12 cellular contexts compared by ENCODE assay signal in the genomic region with DNA sequence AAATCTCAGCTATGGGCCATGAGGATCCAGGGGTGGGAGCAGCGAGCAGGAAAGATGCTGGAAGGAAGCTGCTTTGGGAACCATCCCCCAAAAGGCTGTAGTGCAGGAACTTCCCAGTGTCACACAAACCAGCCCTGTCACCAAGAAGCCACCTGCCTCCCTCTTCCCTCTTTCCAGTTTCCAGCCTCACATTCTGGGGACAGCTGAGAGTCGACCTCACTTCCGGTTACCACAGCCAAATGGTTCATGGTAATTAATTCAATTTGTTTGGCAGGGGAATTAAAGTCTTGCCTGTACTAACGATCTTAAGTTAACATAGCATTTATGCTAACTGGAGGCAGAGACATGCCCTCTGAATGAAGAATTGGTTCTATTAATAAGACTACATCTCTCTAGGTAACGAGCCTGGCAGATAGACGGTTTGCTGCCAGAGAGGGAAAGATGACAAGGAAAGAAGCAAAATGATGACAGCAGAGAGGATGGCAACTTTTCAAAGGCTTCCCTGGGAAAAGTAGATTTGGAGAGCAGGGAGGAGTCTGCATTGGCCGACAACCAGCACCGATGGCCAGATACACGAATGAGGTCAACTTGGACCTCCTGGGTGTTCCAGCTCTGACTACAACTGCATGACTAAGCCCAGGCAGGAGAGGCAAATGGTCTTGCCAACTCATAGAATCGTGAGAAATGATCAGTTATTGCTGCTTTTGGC.
A peak's percentile ranks its signal among the peaks of the same experiment; 100 is the strongest.
DNase-seq lines count a peak whose midpoint lies in the region; ATAC-seq and TF ChIP-seq lines count a peak whose summit lies in the region.
"Had no signal": no experiment of that assay in that cellular context is flagged by ENCODE, and none has a peak within 500 bp of the region (broad histone marks: within the 10 kb centered on the region; RNA-seq: fewer than 3 reads in every experiment).

No MANE protein-coding gene starts in this region.

- H3K9me2 ChIP-seq in SK-N-SH = no peaks in the 10 kb centered on the region

- H3K4me1 Mint-ChIP-seq in activated CD4-positive, alpha-beta T cell treated with anti-CD3 and anti-CD28 coated beads, Interleukin-2, amount 10 ng/mL, durations not matched to agents 24 days and 14 days = no peaks in the 10 kb centered on the region
- no peaks in the 10 kb centered on the region for H3K4me1 Mint-ChIP-seq in activated naive CD8-positive, alpha-beta T cell treated with anti-CD3 and anti-CD28 coated beads for 36 hours
- H3K4me1 Mint-ChIP-seq: activated naive CD4-positive, alpha-beta T cell treated with anti-CD3 and anti-CD28 coated beads, Interleukin-2, amount 50 U/mL, for 24 hours had no signal

- TF ChIP-seq RAD21 in SK-N-SH (IDR thresholded peaks at IDR 0.05; ENCODE audit: low read length) = no peak

- TF ChIP-seq EP300 in SK-N-SH (IDR thresholded peaks at IDR 0.05; ENCODE audit: borderline replicate concordance in 1 of 2, low read depth in 1 of 2, low read length in 1 of 2) (peak in 1 of 2 experiments; percentile 59; a peak in 1 of 4 replicates), sigmoid colon (IDR thresholded peaks at IDR 0.05) (peak in 2 of 4 donors; percentile 25 to 29)

- no peak overlapping the region for H3K27ac Mint-ChIP-seq in activated CD4-positive, alpha-beta T cell treated with anti-CD3 and anti-CD28 coated beads, Interleukin-2, amount 10 ng/mL, durations not matched to agents 24 days and 14 days
- no peak overlapping the region for H3K27ac Mint-ChIP-seq in activated naive CD8-positive, alpha-beta T cell treated with anti-CD3 and anti-CD28 coated beads for 36 hours
- H3K27ac Mint-ChIP-seq: activated naive CD4-positive, alpha-beta T cell treated with anti-CD3 and anti-CD28 coated beads, Interleukin-2, amount 50 U/mL, for 24 hours had no signal

- H3K27ac ChIP-seq in SK-N-SH (ENCODE audit: low read depth in 2 of 2, low read length in 1 of 2) = peak overlapping the region in 1 of 2 experiments; percentile 97; a peak in 2 of 4 replicates
- peak overlapping the region; percentile 73 to 85 (median 77) for H3K27ac ChIP-seq in sigmoid colon

- DNase-seq in EL (peak; percentile 96), SK-N-SH (no peak), Right ventricle myocardium superior (peak; percentile 76), sigmoid colon (peak; percentile 93), mesenteric fat pad (ENCODE audit: low spot score) (no peak), NCI-H146 (lab: John Stamatoyannopoulos, UW) (no peak)
- no peak for DNase-seq in activated CD4-positive, alpha-beta T cell treated with anti-CD3 and anti-CD28 coated beads, Interleukin-2, amount 10 ng/mL, durations not matched to agents 24 days and 14 days
- DNase-seq in activated naive CD8-positive, alpha-beta T cell treated with anti-CD3 and anti-CD28 coated beads for 36 hours = no peak
- DNase-seq: DND-41; NCI-H526 treated with DMSO at 0.1 percent for 48 hours; stimulated activated naive CD4-positive, alpha-beta T cell treated with Interleukin-2 at 50 U/mL for 16 hours had no signal

- H3F3A ChIP-seq in SK-N-SH (replicated peaks; ENCODE audit: insufficient read depth) = peaks cover 12% of the 10 kb centered on the region

- peaks cover 5% of the 10 kb centered on the region for H3K36me3 Mint-ChIP-seq in activated CD4-positive, alpha-beta T cell treated with anti-CD3 and anti-CD28 coated beads, Interleukin-2, amount 10 ng/mL, durations not matched to agents 24 days and 14 days (ENCODE audit: low read depth)
- H3K36me3 Mint-ChIP-seq in activated naive CD8-positive, alpha-beta T cell treated with anti-CD3 and anti-CD28 coated beads for 36 hours = peaks cover 32% of the 10 kb centered on the region

- H3K4me3 Mint-ChIP-seq in activated CD4-positive, alpha-beta T cell treated with anti-CD3 and anti-CD28 coated beads, Interleukin-2, amount 10 ng/mL, durations not matched to agents 24 days and 14 days = no peak overlapping the region
- H3K4me3 Mint-ChIP-seq in activated naive CD8-positive, alpha-beta T cell treated with anti-CD3 and anti-CD28 coated beads for 36 hours = no peak overlapping the region
- H3K4me3 Mint-ChIP-seq: activated naive CD4-positive, alpha-beta T cell treated with anti-CD3 and anti-CD28 coated beads, Interleukin-2, amount 50 U/mL, for 24 hours had no signal

- peak overlapping the region; percentile 66 for H3K4me2 ChIP-seq in SK-N-SH

- CTCF ChIA-PET in SK-N-SH (lab: Yijun Ruan, JAX) = interaction anchor here (1.0 to 1.1 kb wide), 2 partner anchors 20 to 31 kb away, joined by 4 read pairs; no protein-coding TSS in a partner anchor

- H3K4me1 ChIP-seq in SK-N-SH (ENCODE audit: control insufficient read depth in 1 of 2, insufficient read depth in 2 of 2, low read depth in 1 of 2, low read length in 1 of 2) = peaks cover 4 to 19% of the 10 kb centered on the region in 2 experiments; a peak in 3 of 4 replicates
- peaks cover 0 to 62% (median 47%) of the 10 kb centered on the region in 4 donors for H3K4me1 ChIP-seq in sigmoid colon

- peaks cover 4% of the 10 kb centered on the region for H3K9me3 Mint-ChIP-seq in activated CD4-positive, alpha-beta T cell treated with anti-CD3 and anti-CD28 coated beads, Interleukin-2, amount 10 ng/mL, durations not matched to agents 24 days and 14 days
- peaks cover 10% of the 10 kb centered on the region for H3K9me3 Mint-ChIP-seq in activated naive CD8-positive, alpha-beta T cell treated with anti-CD3 and anti-CD28 coated beads for 36 hours
- H3K9me3 Mint-ChIP-seq: activated naive CD4-positive, alpha-beta T cell treated with anti-CD3 and anti-CD28 coated beads, Interleukin-2, amount 50 U/mL, for 24 hours had no signal

- no peaks in the 10 kb centered on the region for H3K27me3 Mint-ChIP-seq in activated CD4-positive, alpha-beta T cell treated with anti-CD3 and anti-CD28 coated beads, Interleukin-2, amount 10 ng/mL, durations not matched to agents 24 days and 14 days
- no peaks in the 10 kb centered on the region for H3K27me3 Mint-ChIP-seq in activated naive CD8-positive, alpha-beta T cell treated with anti-CD3 and anti-CD28 coated beads for 36 hours
- H3K27me3 Mint-ChIP-seq: activated naive CD4-positive, alpha-beta T cell treated with anti-CD3 and anti-CD28 coated beads, Interleukin-2, amount 50 U/mL, for 24 hours had no signal

- intact Hi-C loops in Right ventricle myocardium superior (cut with DNase I) = no loop called here
- intact Hi-C loops in sigmoid colon (cut with DNase I) = no loop called here
- intact Hi-C loops in activated CD4-positive, alpha-beta T cell treated with anti-CD3 and anti-CD28 coated beads, Interleukin-2, amount 10 ng/mL, durations not matched to agents 24 days and 14 days (cut with micrococcal nuclease) = no loop called here

- POLR2A ChIA-PET in SK-N-SH (lab: Yijun Ruan, JAX) = no interaction called here

- no peaks in the 10 kb centered on the region for H3K36me3 ChIP-seq in SK-N-SH (replicated peaks in 1 of 2; ENCODE audit: control insufficient read depth in 1 of 2, insufficient read depth in 2 of 2, low read length in 1 of 2)
- H3K36me3 ChIP-seq in sigmoid colon = peaks cover 0 to 11% (median 0%) of the 10 kb centered on the region in 4 donors

- no peaks in the 10 kb centered on the region for H3K27me3 ChIP-seq in SK-N-SH (ENCODE audit: insufficient read depth)
- H3K27me3 ChIP-seq in sigmoid colon = no peaks in the 10 kb centered on the region

- ATAC-seq in Right ventricle myocardium superior (ENCODE audit: poor library complexity) = peak; percentile 89

- peak overlapping the region; percentile 36; the same call in 1 of the 2 replicates for H3K9ac ChIP-seq in SK-N-SH

- H3K4me3 ChIP-seq in SK-N-SH (ENCODE audit: low read depth in 2 of 2, low read length in 1 of 2) (no peak overlapping the region), sigmoid colon (no peak overlapping the region)

- no peaks in the 10 kb centered on the region for H4K20me1 ChIP-seq in SK-N-SH (ENCODE audit: insufficient read depth)

- TF ChIP-seq CTCF in SK-N-SH (IDR thresholded peaks at IDR 0.05) = no peak
- no peak for TF ChIP-seq CTCF in sigmoid colon (IDR thresholded peaks at IDR 0.05)

- H2AFZ ChIP-seq in SK-N-SH (ENCODE audit: low read depth) = 0 out of 2 replicates have a peak overlapping the region, but pooled peaks have one; percentile 25

- no peaks in the 10 kb centered on the region for H3K9me3 ChIP-seq in SK-N-SH
- no peaks in the 10 kb centered on the region for H3K9me3 ChIP-seq in sigmoid colon

- no peak for TF ChIP-seq POLR2A in sigmoid colon (IDR thresholded peaks at IDR 0.05)

- WGBS in SK-N-SH (ENCODE audit: low lambda C conversion rate) = 27% methylated on average over 10 of the region's 10 CpGs
- 78 to 86% methylated on average over 10 of the region's 10 CpGs for WGBS in sigmoid colon, 2 donors

- H3K79me2 ChIP-seq in SK-N-SH (ENCODE audit: insufficient read depth) = no peaks in the 10 kb centered on the region

TF ChIP-seq in SK-N-SH, 30 proteins besides CTCF, POLR2A, EP300 and RAD21 (continues in another document):
- TF ChIP-seq TCF12 (IDR thresholded peaks at IDR 0.05) (peak; percentile 62; the same call in 1 of the 2 replicates), SIN3A (IDR thresholded peaks at IDR 0.05; ENCODE audit: borderline replicate concordance, low read depth, low read length) (no peak), RCOR1 (IDR thresholded peaks at IDR 0.05; ENCODE audit: low read length) (no peak), FOXM1 (IDR thresholded peaks at IDR 0.05; ENCODE audit: low read depth) (no peak), NFIC (IDR thresholded peaks at IDR 0.05; ENCODE audit: borderline replicate concordance) (peak; percentile 83)
- TF ChIP-seq, protein P1, sequence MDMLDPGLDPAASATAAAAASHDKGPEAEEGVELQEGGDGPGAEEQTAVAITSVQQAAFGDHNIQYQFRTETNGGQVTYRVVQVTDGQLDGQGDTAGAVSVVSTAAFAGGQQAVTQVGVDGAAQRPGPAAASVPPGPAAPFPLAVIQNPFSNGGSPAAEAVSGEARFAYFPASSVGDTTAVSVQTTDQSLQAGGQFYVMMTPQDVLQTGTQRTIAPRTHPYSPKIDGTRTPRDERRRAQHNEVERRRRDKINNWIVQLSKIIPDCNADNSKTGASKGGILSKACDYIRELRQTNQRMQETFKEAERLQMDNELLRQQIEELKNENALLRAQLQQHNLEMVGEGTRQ (IDR thresholded peaks at IDR 0.05; ENCODE audit: borderline replicate concordance, low read depth, low read length) = no peak

Comparison
In these comparisons a context has a peak if more than half of its experiments do, and no peak if none do; other contexts are left out.
1. DNase-seq: peak in EL (single experiment), Right ventricle myocardium superior (single experiment) and sigmoid colon (single experiment); none in SK-N-SH (single experiment), mesenteric fat pad (single experiment), activated CD4-positive, alpha-beta T cell treated with anti-CD3 and anti-CD28 coated beads, Interleukin-2, amount 10 ng/mL, durations not matched to agents 24 days and 14 days (single experiment), NCI-H146 (single experiment) and activated naive CD8-positive, alpha-beta T cell treated with anti-CD3 and anti-CD28 coated beads for 36 hours (single experiment).